Comparison of ENCODE assay signal across 8 cellular contexts in genomic region chrX:56248492-56248891, GRCh38.
A peak's percentile ranks its signal among the peaks of the same experiment; 100 is the strongest.
DNase-seq lines count a peak whose midpoint lies in the region; TF ChIP-seq lines count a peak whose summit lies in the region.

No MANE protein-coding gene starts in this region.

- in situ Hi-C loops in KBM-7 (cut with MboI; ENCODE audit: low pct_unique_long_range_greater_than_20kb, low sequenced_read_pairs), result no loop called here
- in situ Hi-C loops in astrocyte of the cerebellum (cut with HindIII; ENCODE audit: low sequenced_read_pairs), result no loop called here

- no peak overlapping the region for H3K4me3 ChIP-seq in astrocyte of the cerebellum (ENCODE audit: low read depth, low read length)

- DNase-seq in DMS53 (lab: John Stamatoyannopoulos, UW) (peak; percentile 74), GM20000 (ENCODE audit: low spot score) (peak; percentile 42), KBM-7 (peak; percentile 79), SW480 (ENCODE audit: low spot score) (peak; percentile 48), astrocyte of the cerebellum (ENCODE audit: low read depth) (peak; percentile 9), inferior parietal cortex (ENCODE audit: extremely low spot score) (peak; percentile 64), NCI-H187 treated with DMSO at 0.1 percent for 48 hours (lab: John Stamatoyannopoulos, UW) (no peak)
- peak; percentile 28 to 50 for DNase-seq in stimulated activated CD4-positive, alpha-beta T cell treated with anti-CD3 and anti-CD28 coated beads, Interleukin-2, amount 100 ng/mL, for 48 hours

- peak; percentile 25 for TF ChIP-seq CTCF in GM20000 (IDR thresholded peaks at IDR 0.05; ENCODE audit: extremely low read depth, missing control alignments)
- peak; percentile 63 for TF ChIP-seq CTCF in astrocyte of the cerebellum (IDR thresholded peaks at IDR 0.05; ENCODE audit: low read depth, low read length, missing control alignments)
